ENCODE assay signal across 8 cellular contexts in genomic region chr5:77379558-77380061, GRCh38.
A peak's percentile ranks its signal among the peaks of the same experiment; 100 is the strongest.
DNase-seq lines count a peak whose midpoint lies in the region; ATAC-seq lines count a peak whose summit lies in the region.
"Had no signal": no experiment of that assay in that cellular context is flagged by ENCODE, and none has a peak within 500 bp of the region (broad histone marks: within the 10 kb centered on the region; RNA-seq: fewer than 3 reads in every experiment).

No MANE protein-coding gene starts in this region.

- H3K4me3 Mint-ChIP-seq in activated T-cell treated with anti-CD3 and anti-CD28 coated beads, Interleukin-2, amount 50 U/mL, for 72 hours: peak overlapping the region; percentile 48 to 67
- H3K4me3 Mint-ChIP-seq in stimulated activated memory B cell treated with anti-CD40 and anti-IgM and Interleukin-4, amounts not matched to agents 10 μg/mL and 1 μg/mL and 100 μg/mL, for 72 hours: no peak overlapping the region

- ATAC-seq in GM19395 (IDR thresholded peaks at IDR 0.05; ENCODE audit: unreplicated experiment): peak; percentile 89
- ATAC-seq in HG03108 (IDR thresholded peaks at IDR 0.05; ENCODE audit: unreplicated experiment): peak; percentile 63
- peak; percentile 92 to 94 for ATAC-seq in activated T-cell treated with anti-CD3 and anti-CD28 coated beads, Interleukin-2, amount 50 U/mL, for 72 hours (replicated peaks in 1 of 2)
- ATAC-seq in stimulated activated memory B cell treated with anti-CD40 and anti-IgM and Interleukin-4, amounts not matched to agents 10 μg/mL and 1 μg/mL and 100 μg/mL, for 72 hours: peak; percentile 85
- ATAC-seq in left cardiac atrium: no peak
- no peak for ATAC-seq in HG03139 (IDR thresholded peaks at IDR 0.05; ENCODE audit: unreplicated experiment)

- H3K4me1 Mint-ChIP-seq in activated T-cell treated with anti-CD3 and anti-CD28 coated beads, Interleukin-2, amount 50 U/mL, for 72 hours (ENCODE audit: low read depth): peaks cover 34% of the 10 kb centered on the region
- H3K4me1 Mint-ChIP-seq in stimulated activated memory B cell treated with anti-CD40 and anti-IgM and Interleukin-4, amounts not matched to agents 10 μg/mL and 1 μg/mL and 100 μg/mL, for 72 hours: peaks cover 23% of the 10 kb centered on the region

- H3K27ac Mint-ChIP-seq in activated T-cell treated with anti-CD3 and anti-CD28 coated beads, Interleukin-2, amount 50 U/mL, for 72 hours: peak overlapping the region; percentile 70
- H3K27ac Mint-ChIP-seq in stimulated activated memory B cell treated with anti-CD40 and anti-IgM and Interleukin-4, amounts not matched to agents 10 μg/mL and 1 μg/mL and 100 μg/mL, for 72 hours: no peak overlapping the region

- intact Hi-C loops in left cardiac atrium (cut with DNase I): no loop called here

- peaks cover 9% of the 10 kb centered on the region for H3K27me3 Mint-ChIP-seq in activated T-cell treated with anti-CD3 and anti-CD28 coated beads, Interleukin-2, amount 50 U/mL, for 72 hours (ENCODE audit: low read depth)
- H3K27me3 Mint-ChIP-seq in stimulated activated memory B cell treated with anti-CD40 and anti-IgM and Interleukin-4, amounts not matched to agents 10 μg/mL and 1 μg/mL and 100 μg/mL, for 72 hours: peaks cover 9% of the 10 kb centered on the region

- DNase-seq in activated T-cell treated with anti-CD3 and anti-CD28 coated beads, Interleukin-2, amount 50 U/mL, for 72 hours: peak; percentile 65 to 79
- DNase-seq in left cardiac atrium (no peak), NCI-H1436 treated with DMSO at 0.1 percent for 48 hours (lab: John Stamatoyannopoulos, UW) (no peak)
- DNase-seq: NCI-H1092 treated with DMSO at 0.1 percent for 48 hours had no signal

- peaks cover 4 to 20% of the 10 kb centered on the region in 2 donors for H3K36me3 Mint-ChIP-seq in activated T-cell treated with anti-CD3 and anti-CD28 coated beads, Interleukin-2, amount 50 U/mL, for 72 hours (ENCODE audit: insufficient read depth in 2 of 2)
- H3K36me3 Mint-ChIP-seq in stimulated activated memory B cell treated with anti-CD40 and anti-IgM and Interleukin-4, amounts not matched to agents 10 μg/mL and 1 μg/mL and 100 μg/mL, for 72 hours: no peaks in the 10 kb centered on the region

- H3K9me3 Mint-ChIP-seq in activated T-cell treated with anti-CD3 and anti-CD28 coated beads, Interleukin-2, amount 50 U/mL, for 72 hours: peaks cover 8% of the 10 kb centered on the region in 2 donors
- peaks cover 3% of the 10 kb centered on the region for H3K9me3 Mint-ChIP-seq in stimulated activated memory B cell treated with anti-CD40 and anti-IgM and Interleukin-4, amounts not matched to agents 10 μg/mL and 1 μg/mL and 100 μg/mL, for 72 hours

Comparison
In these comparisons a context has a peak if more than half of its experiments do, and no peak if none do; other contexts are left out.
1. ATAC-seq: peak in GM19395 (single experiment), HG03108 (single experiment), activated T-cell treated with anti-CD3 and anti-CD28 coated beads, Interleukin-2, amount 50 U/mL, for 72 hours (2 of 2) and stimulated activated memory B cell treated with anti-CD40 and anti-IgM and Interleukin-4, amounts not matched to agents 10 μg/mL and 1 μg/mL and 100 μg/mL, for 72 hours (single experiment); none in left cardiac atrium (0 of 2) and HG03139 (single experiment).
2. DNase-seq: peak in activated T-cell treated with anti-CD3 and anti-CD28 coated beads, Interleukin-2, amount 50 U/mL, for 72 hours (2 of 2); none in left cardiac atrium (single experiment) and NCI-H1436 treated with DMSO at 0.1 percent for 48 hours (single experiment).